Comparison of ENCODE assay signal across 1 cellular context in the genomic region with DNA sequence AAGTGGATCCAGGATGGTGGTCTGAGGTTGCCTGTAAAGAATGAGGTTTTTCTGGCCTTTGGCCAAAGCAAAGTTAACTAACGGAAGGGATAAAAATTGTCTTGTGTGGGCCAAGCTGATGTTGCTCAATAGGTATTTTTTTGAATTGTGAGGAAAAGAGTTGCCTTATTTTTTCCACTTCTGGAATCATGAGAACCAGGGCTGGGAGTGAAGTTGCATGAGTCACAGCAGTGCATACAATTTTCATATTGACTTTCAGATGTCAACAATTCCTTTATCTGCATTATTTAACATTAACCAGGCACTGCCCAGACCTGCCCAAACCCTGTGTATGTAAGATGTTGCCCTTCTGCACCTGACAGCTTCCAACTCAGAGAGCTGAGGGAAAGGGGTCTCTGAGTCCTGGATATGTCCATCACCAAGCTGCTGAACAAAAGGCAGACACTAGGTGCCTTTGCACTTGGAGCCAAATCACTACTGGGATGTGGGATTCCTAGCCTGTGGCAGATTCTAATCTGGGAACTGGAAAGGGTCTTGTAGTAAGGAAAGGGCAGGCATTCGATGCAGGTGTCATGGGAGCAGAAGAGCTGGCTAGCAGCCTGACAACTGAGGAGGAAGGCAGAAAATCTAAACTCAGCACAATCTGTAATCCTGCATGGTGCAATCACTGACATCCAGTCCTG.
A peak's percentile ranks its signal among the peaks of the same experiment; 100 is the strongest.
TF ChIP-seq lines count a peak whose summit lies in the region.

No MANE protein-coding gene starts in this region.

TF ChIP-seq in HepG2, 621 proteins besides CTCF, POLR2A, EP300 and RAD21 (continued from another document):
- TF ChIP-seq TRAFD1 (CRISPR knock-in tag; IDR thresholded peaks at IDR 0.05; ENCODE audit: borderline replicate concordance) (no peak), ELF1 (CRISPR knock-in tag; IDR thresholded peaks at IDR 0.05) (no peak), TBX2 (CRISPR knock-in tag; IDR thresholded peaks at IDR 0.05; ENCODE audit: borderline replicate concordance) (no peak), SMC3 (IDR thresholded peaks at IDR 0.05; ENCODE audit: low read length) (0 out of 2 replicates have a peak, but pooled peaks have one; percentile 5)
- TF ChIP-seq, protein P1, sequence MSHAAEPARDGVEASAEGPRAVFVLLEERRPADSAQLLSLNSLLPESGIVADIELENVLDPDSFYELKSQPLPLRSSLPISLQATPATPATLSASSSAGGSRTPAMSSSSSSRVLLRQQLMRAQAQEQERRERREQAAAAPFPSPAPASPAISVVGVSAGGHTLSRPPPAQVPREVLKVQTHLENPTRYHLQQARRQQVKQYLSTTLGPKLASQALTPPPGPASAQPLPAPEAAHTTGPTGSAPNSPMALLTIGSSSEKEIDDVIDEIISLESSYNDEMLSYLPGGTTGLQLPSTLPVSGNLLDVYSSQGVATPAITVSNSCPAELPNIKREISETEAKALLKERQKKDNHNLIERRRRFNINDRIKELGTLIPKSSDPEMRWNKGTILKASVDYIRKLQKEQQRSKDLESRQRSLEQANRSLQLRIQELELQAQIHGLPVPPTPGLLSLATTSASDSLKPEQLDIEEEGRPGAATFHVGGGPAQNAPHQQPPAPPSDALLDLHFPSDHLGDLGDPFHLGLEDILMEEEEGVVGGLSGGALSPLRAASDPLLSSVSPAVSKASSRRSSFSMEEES (CRISPR knock-in tag; IDR thresholded peaks at IDR 0.05) = peak; percentile 66; the same call in 1 of the 2 replicates
- TF ChIP-seq, protein P2, sequence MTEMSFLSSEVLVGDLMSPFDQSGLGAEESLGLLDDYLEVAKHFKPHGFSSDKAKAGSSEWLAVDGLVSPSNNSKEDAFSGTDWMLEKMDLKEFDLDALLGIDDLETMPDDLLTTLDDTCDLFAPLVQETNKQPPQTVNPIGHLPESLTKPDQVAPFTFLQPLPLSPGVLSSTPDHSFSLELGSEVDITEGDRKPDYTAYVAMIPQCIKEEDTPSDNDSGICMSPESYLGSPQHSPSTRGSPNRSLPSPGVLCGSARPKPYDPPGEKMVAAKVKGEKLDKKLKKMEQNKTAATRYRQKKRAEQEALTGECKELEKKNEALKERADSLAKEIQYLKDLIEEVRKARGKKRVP (CRISPR knock-in tag; IDR thresholded peaks at IDR 0.05) = peak in 1 of 2 experiments; percentile 24; a peak in 1 of 4 replicates
